Comparison of ENCODE assay signal across 8 cellular contexts in the genomic region with DNA sequence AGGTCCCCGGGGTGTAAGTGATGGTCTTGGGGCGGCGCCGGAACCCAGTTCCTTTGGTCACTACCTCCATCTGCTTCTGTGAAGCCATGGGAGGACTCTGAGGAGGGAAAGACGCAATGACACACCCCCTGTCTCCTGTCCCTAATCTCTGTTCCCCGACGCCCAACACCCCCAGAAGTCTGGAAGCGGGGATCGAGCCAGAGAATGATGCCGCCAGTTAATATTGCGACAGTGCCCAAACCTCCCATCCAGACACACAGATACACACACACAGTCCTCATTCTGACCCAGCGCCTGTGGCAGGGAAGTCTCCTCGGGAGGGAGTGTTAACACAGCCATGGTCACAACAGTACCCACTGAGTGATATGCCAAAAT. TPM values are rescaled to one million over a fixed set of nuclear protein-coding genes. Genes with fewer than 3 reads are reported as not detected.
DNase-seq lines count a peak whose midpoint lies in the region; ATAC-seq, FAIRE-seq and TF ChIP-seq lines count a peak whose summit lies in the region.

No MANE protein-coding gene starts in this region.

- H3K4me1 Mint-ChIP-seq in activated CD4-positive, alpha-beta T cell treated with anti-CD3 and anti-CD28 coated beads, Interleukin-2, amount 10 ng/mL, durations not matched to agents 24 days and 14 days, result peaks cover 25% of the 10 kb centered on the region
- H3K4me1 Mint-ChIP-seq in naive B cell, result peaks cover 27 to 43% (median 43%) of the 10 kb centered on the region in 3 donors

- H3K36me3 Mint-ChIP-seq in activated CD4-positive, alpha-beta T cell treated with anti-CD3 and anti-CD28 coated beads, Interleukin-2, amount 10 ng/mL, durations not matched to agents 24 days and 14 days (ENCODE audit: low read depth), result peaks cover 26% of the 10 kb centered on the region
- H3K36me3 Mint-ChIP-seq in naive B cell, result peaks cover 13 to 22% of the 10 kb centered on the region in 2 donors

- no peaks in the 10 kb centered on the region for H3F3A ChIP-seq in Loucy (ENCODE audit: low read depth)

- ATAC-seq in naive B cell (ENCODE audit: low read depth in 2 of 2), result peak; percentile 44 to 47

- H3K9me3 ChIP-seq in Loucy (ENCODE audit: insufficient read depth, low read depth, low read length) (no peaks in the 10 kb centered on the region), duodenal mucosa (ENCODE audit: control insufficient read depth in 1 of 2, low read length in 2 of 2) (no peaks in the 10 kb centered on the region)

- no peak for TF ChIP-seq CTCF in Loucy (conservative IDR thresholded peaks at IDR 0.05; ENCODE audit: low read length)

- FAIRE-seq in HTR-8/SVneo (lab: Jason Lieb, UNC), result no peak

- H3K36me3 ChIP-seq in Loucy (ENCODE audit: insufficient read depth, low read length) (peaks cover 6% of the 10 kb centered on the region; the same call in 1 of the 2 replicates), duodenal mucosa (ENCODE audit: control insufficient read depth in 1 of 2, insufficient read depth in 2 of 2, low read length in 2 of 2) (peaks cover 12 to 16% of the 10 kb centered on the region in 2 donors)

- no peaks in the 10 kb centered on the region for H3K9me2 ChIP-seq in Loucy (replicated peaks; ENCODE audit: low read depth, low read length)

- peak overlapping the region; percentile 87 for H3K4me2 ChIP-seq in Loucy (ENCODE audit: low read depth, low read length, poor library complexity, severe bottlenecking)

- H3K4me3 ChIP-seq in Loucy (ENCODE audit: low read length, poor library complexity, severe bottlenecking) (peak overlapping the region; percentile 85), duodenal mucosa (ENCODE audit: low read depth in 1 of 2, low read length in 2 of 2) (peak overlapping the region; percentile 93 to 99)

- peaks cover 14% of the 10 kb centered on the region for H3K27me3 Mint-ChIP-seq in activated CD4-positive, alpha-beta T cell treated with anti-CD3 and anti-CD28 coated beads, Interleukin-2, amount 10 ng/mL, durations not matched to agents 24 days and 14 days
- peaks cover 4 to 12% (median 11%) of the 10 kb centered on the region in 3 donors for H3K27me3 Mint-ChIP-seq in naive B cell

- peak overlapping the region; percentile 90 for H2AFZ ChIP-seq in Loucy (ENCODE audit: low read length)

- intact Hi-C loops in activated CD4-positive, alpha-beta T cell treated with anti-CD3 and anti-CD28 coated beads, Interleukin-2, amount 10 ng/mL, durations not matched to agents 24 days and 14 days (cut with micrococcal nuclease), result loop anchor here (1.0 to 5.0 kb wide), 5 partner anchors 12 to 146 kb away; a partner anchor contains a TSS

- peaks cover 7% of the 10 kb centered on the region for H4K20me1 ChIP-seq in Loucy (ENCODE audit: insufficient read depth, low read length, poor library complexity, severe bottlenecking)

- H3K79me2 ChIP-seq in Loucy (ENCODE audit: insufficient read depth, low read length), result peaks cover 26% of the 10 kb centered on the region

- H3K27ac Mint-ChIP-seq in activated CD4-positive, alpha-beta T cell treated with anti-CD3 and anti-CD28 coated beads, Interleukin-2, amount 10 ng/mL, durations not matched to agents 24 days and 14 days, result peak overlapping the region; percentile 93
- H3K27ac Mint-ChIP-seq in naive B cell, result peak overlapping the region in 5 of 6 donors; percentile 93 to 100 (median 99)

- H3K27ac ChIP-seq in duodenal mucosa (ENCODE audit: low read depth, low read length), result no peak overlapping the region

- no peak for DNase-seq in activated CD4-positive, alpha-beta T cell treated with anti-CD3 and anti-CD28 coated beads, Interleukin-2, amount 10 ng/mL, durations not matched to agents 24 days and 14 days
- DNase-seq in activated CD4-positive, alpha-beta T cell treated with anti-CD3 and anti-CD28 coated beads for 48 hours, result no peak
- DNase-seq in naive B cell (no peak), NOMO-1 treated with DMSO at 0.1 percent for 48 hours (lab: John Stamatoyannopoulos, UW; ENCODE audit: unreplicated experiment) (no peak), HTR-8/SVneo (ENCODE audit: insufficient read length, low spot score) (no peak)
- no peak for DNase-seq in stimulated activated CD4-positive, alpha-beta T cell treated with anti-CD3 and anti-CD28 coated beads, Interleukin-12 subunit alpha, Interleukin-12 subunit beta, amount 100 ng/mL, for 4 hours

- H3K4me1 ChIP-seq in Loucy (ENCODE audit: insufficient read depth, low read length, poor library complexity, severe bottlenecking) (peaks cover 18% of the 10 kb centered on the region), duodenal mucosa (ENCODE audit: control insufficient read depth in 1 of 2, insufficient read depth in 2 of 2, low read length in 2 of 2) (peaks cover 18 to 21% of the 10 kb centered on the region in 2 donors)

- H3K27me3 ChIP-seq in Loucy (ENCODE audit: insufficient read depth, low read length, poor library complexity, severe bottlenecking) (no peaks in the 10 kb centered on the region), duodenal mucosa (ENCODE audit: control insufficient read depth in 1 of 2, insufficient read depth in 2 of 2, low read length in 2 of 2) (peaks cover 3 to 5% of the 10 kb centered on the region in 2 donors)

- H3K4me3 Mint-ChIP-seq in activated CD4-positive, alpha-beta T cell treated with anti-CD3 and anti-CD28 coated beads, Interleukin-2, amount 10 ng/mL, durations not matched to agents 24 days and 14 days, result peak overlapping the region; percentile 92
- H3K4me3 Mint-ChIP-seq in naive B cell, result peak overlapping the region; percentile 89 to 100 (median 100)

- H3K9me3 Mint-ChIP-seq in activated CD4-positive, alpha-beta T cell treated with anti-CD3 and anti-CD28 coated beads, Interleukin-2, amount 10 ng/mL, durations not matched to agents 24 days and 14 days, result no peaks in the 10 kb centered on the region
- H3K9me3 Mint-ChIP-seq in naive B cell, result no peaks in the 10 kb centered on the region

- peak overlapping the region; percentile 87 for H3K9ac ChIP-seq in Loucy (ENCODE audit: low read depth, low read length, poor library complexity, severe bottlenecking)
- H3K9ac ChIP-seq in duodenal mucosa (ENCODE audit: low read depth in 1 of 2, low read length in 2 of 2), result peak overlapping the region; percentile 93 to 95

RNA-seq across cellular contexts. Expression of a gene that starts 0.4 kb away (rescaled TPM):
- 0.37 TPM in 1 of 2 replicates, not detected in the other for total RNA-seq in activated CD4-positive, alpha-beta T cell treated with anti-CD3 and anti-CD28 coated beads, Interleukin-2, amount 10 ng/mL, durations not matched to agents 24 days and 14 days
- polyA plus RNA-seq in naive B cell (ENCODE audit: low read depth in 6 of 6), result not detected

RNA-seq across cellular contexts. Expression of a gene that starts 0.5 kb away (rescaled TPM):
- total RNA-seq in activated CD4-positive, alpha-beta T cell treated with anti-CD3 and anti-CD28 coated beads, Interleukin-2, amount 10 ng/mL, durations not matched to agents 24 days and 14 days, result 113 TPM in 2 replicates
- polyA plus RNA-seq in naive B cell (ENCODE audit: low read depth in 6 of 6), result 100 to 1,000 TPM; 113 to 131 (median 123) TPM

RNA-seq across cellular contexts. Expression of a gene that starts 31.3 kb away (rescaled TPM):
- total RNA-seq in activated CD4-positive, alpha-beta T cell treated with anti-CD3 and anti-CD28 coated beads, Interleukin-2, amount 10 ng/mL, durations not matched to agents 24 days and 14 days, result not detected in 2 replicates
- polyA plus RNA-seq in naive B cell (ENCODE audit: low read depth in 6 of 6), result not detected

RNA-seq across cellular contexts. Expression of a gene that starts 47.0 kb away (rescaled TPM):
- 27.3 and 27.7 TPM in 2 replicates for total RNA-seq in activated CD4-positive, alpha-beta T cell treated with anti-CD3 and anti-CD28 coated beads, Interleukin-2, amount 10 ng/mL, durations not matched to agents 24 days and 14 days
- 1 to 10 TPM; 2.6 to 8.0 (median 3.1) TPM for polyA plus RNA-seq in naive B cell (ENCODE audit: low read depth in 6 of 6)
